In genomic region chr1:234512376-234512965, GRCh38 we compare ENCODE assay signal across 1 cellular context.
TF ChIP-seq lines count a peak whose summit lies in the region.

No MANE protein-coding gene starts in this region.

TF ChIP-seq in WTC11, 78 proteins besides CTCF, POLR2A, EP300 and RAD21 (continued from another document):
- TF ChIP-seq IRF1 (CRISPR knock-in tag; IDR thresholded peaks at IDR 0.05) = no peak
- no peak for TF ChIP-seq ZNF121 (CRISPR knock-in tag; IDR thresholded peaks at IDR 0.05)
- no peak for TF ChIP-seq EMX1 (CRISPR knock-in tag; IDR thresholded peaks at IDR 0.05)
- no peak for TF ChIP-seq ATF3 (CRISPR knock-in tag; conservative IDR thresholded peaks at IDR 0.05)
- no peak for TF ChIP-seq USF2 (CRISPR knock-in tag; IDR thresholded peaks at IDR 0.05)
- no peak for TF ChIP-seq HMGXB4 (CRISPR knock-in tag; IDR thresholded peaks at IDR 0.05)
- no peak for TF ChIP-seq RORB (CRISPR knock-in tag; IDR thresholded peaks at IDR 0.05)
- no peak for TF ChIP-seq NR3C1 (CRISPR knock-in tag; conservative IDR thresholded peaks at IDR 0.05; ENCODE audit: low read depth)
- no peak for TF ChIP-seq AR (CRISPR knock-in tag; IDR thresholded peaks at IDR 0.05)
- no peak for TF ChIP-seq TEAD1 (CRISPR knock-in tag; IDR thresholded peaks at IDR 0.05)
- no peak for TF ChIP-seq ERG (CRISPR knock-in tag; IDR thresholded peaks at IDR 0.05)
- no peak for TF ChIP-seq ZNF263 (CRISPR knock-in tag; IDR thresholded peaks at IDR 0.05; ENCODE audit: low read depth)
- TF ChIP-seq ZNF281 (CRISPR knock-in tag; IDR thresholded peaks at IDR 0.05) = no peak
